9 cellular contexts compared by ENCODE assay signal in genomic region chr3:128011140-128011539, GRCh38. TPM values are rescaled to one million over a fixed set of nuclear protein-coding genes. Genes with fewer than 3 reads are reported as not detected.
DNase-seq lines count a peak whose midpoint lies in the region; TF ChIP-seq lines count a peak whose summit lies in the region.
"Had no signal": no experiment of that assay in that cellular context is flagged by ENCODE, and none has a peak within 500 bp of the region (broad histone marks: within the 10 kb centered on the region; RNA-seq: fewer than 3 reads in every experiment).

No MANE protein-coding gene starts in this region.

- 28% methylated on average over 12 of the region's 12 CpGs for WGBS in liver

- TF ChIP-seq CTCF in liver (IDR thresholded peaks at IDR 0.05; ENCODE audit: low read depth, low read length, missing input control), result peak; percentile 36
- no peak for TF ChIP-seq CTCF in tibial artery (IDR thresholded peaks at IDR 0.05)

- H3K4me1 Mint-ChIP-seq in activated naive CD8-positive, alpha-beta T cell treated with anti-CD3 and anti-CD28 coated beads for 36 hours, result peaks cover 2% of the 10 kb centered on the region

- H3K4me3 ChIP-seq in liver (ENCODE audit: low read depth in 1 of 3, low read length in 3 of 3), result peak overlapping the region in 1 of 3 donors; percentile 42
- no peak overlapping the region for H3K4me3 ChIP-seq in tibial artery

- H3K27ac ChIP-seq in liver (ENCODE audit: low read depth in 1 of 2, low read length in 2 of 2) (peak overlapping the region; percentile 38 to 70), tibial artery (no peak overlapping the region)

- H3K9me3 ChIP-seq in liver (ENCODE audit: control insufficient read depth in 4 of 4, low read length in 3 of 4) (no peaks in the 10 kb centered on the region), tibial artery (no peaks in the 10 kb centered on the region)

- H3K27me3 ChIP-seq in liver (ENCODE audit: control insufficient read depth in 4 of 4, insufficient read depth in 4 of 4, low read length in 3 of 4) (no peaks in the 10 kb centered on the region), tibial artery (peaks cover 0 to 13% of the 10 kb centered on the region in 2 donors)

- peaks cover 5 to 34% (median 27%) of the 10 kb centered on the region in 4 donors for H3K4me1 ChIP-seq in liver (ENCODE audit: control insufficient read depth in 4 of 4, insufficient read depth in 4 of 4, low read length in 3 of 4)
- H3K4me1 ChIP-seq in tibial artery, result peaks cover 0 to 12% (median 4%) of the 10 kb centered on the region in 4 donors

- H3K36me3 ChIP-seq in liver (ENCODE audit: control insufficient read depth in 4 of 4, insufficient read depth in 3 of 4, low read depth in 1 of 4, low read length in 3 of 4), result no peaks in the 10 kb centered on the region
- H3K36me3 ChIP-seq in tibial artery, result no peaks in the 10 kb centered on the region

- peak; percentile 57 to 72 for TF ChIP-seq RAD21 in liver (IDR thresholded peaks at IDR 0.05)

- intact Hi-C loops in tibial artery (cut with DNase I; ENCODE audit: low total_unique reads), result no loop called here

- DNase-seq in SIG-M5 treated with dmso at 0.1 percent for 504 hours (lab: John Stamatoyannopoulos, UW; ENCODE audit: unreplicated experiment) (peak; percentile 35), SIG-M5 (lab: John Stamatoyannopoulos, UW) (no peak), NCI-H146 treated with DMSO at 0.1 percent for 48 hours (lab: John Stamatoyannopoulos, UW; ENCODE audit: unreplicated experiment) (peak; percentile 83), tibial artery (no peak), NCI-H446 (lab: John Stamatoyannopoulos, UW) (no peak)
- DNase-seq in activated naive CD8-positive, alpha-beta T cell treated with anti-CD3 and anti-CD28 coated beads for 36 hours, result peak; percentile 3
- DNase-seq in effector CD4-positive, alpha-beta T cell, result no peak

- H3K9me3 Mint-ChIP-seq in activated naive CD8-positive, alpha-beta T cell treated with anti-CD3 and anti-CD28 coated beads for 36 hours, result no peaks in the 10 kb centered on the region
- H3K9me3 Mint-ChIP-seq: CD4-positive, alpha-beta memory T cell had no signal

- H3K36me3 Mint-ChIP-seq in activated naive CD8-positive, alpha-beta T cell treated with anti-CD3 and anti-CD28 coated beads for 36 hours, result no peaks in the 10 kb centered on the region
- H3K36me3 Mint-ChIP-seq: CD4-positive, alpha-beta memory T cell had no signal

- H3K4me3 Mint-ChIP-seq in activated naive CD8-positive, alpha-beta T cell treated with anti-CD3 and anti-CD28 coated beads for 36 hours, result no peak overlapping the region
- H3K4me3 Mint-ChIP-seq: CD4-positive, alpha-beta memory T cell had no signal

- peak overlapping the region in 1 of 2 donors; percentile 28 for H3K9ac ChIP-seq in liver (ENCODE audit: low read depth in 1 of 2, low read length in 2 of 2)

- no peak overlapping the region for H3K27ac Mint-ChIP-seq in activated naive CD8-positive, alpha-beta T cell treated with anti-CD3 and anti-CD28 coated beads for 36 hours

- H3K27me3 Mint-ChIP-seq in activated naive CD8-positive, alpha-beta T cell treated with anti-CD3 and anti-CD28 coated beads for 36 hours, result peaks cover 17% of the 10 kb centered on the region

TF ChIP-seq in liver, 16 proteins besides CTCF, POLR2A, EP300 and RAD21:
- TF ChIP-seq HNF4A (conservative IDR thresholded peaks at IDR 0.05) (peak in 1 of 2 donors; percentile 12), YY1 (IDR thresholded peaks at IDR 0.05) (no peak), HNF4G (IDR thresholded peaks at IDR 0.05) (peak; percentile 15), SP1 (IDR thresholded peaks at IDR 0.05) (no peak)

RNA-seq across cellular contexts. Expression of gene SEC61A1, which starts 41.1 kb away (rescaled TPM):
- 100 to 1,000 TPM; 149 to 155 TPM for total RNA-seq in activated naive CD8-positive, alpha-beta T cell treated with anti-CD3 and anti-CD28 coated beads for 36 hours
- 100 to 1,000 TPM in 1 of 2 donors, 10 to 100 TPM in 1; 80.4 to 295 TPM for total RNA-seq in liver
- 100 to 1,000 TPM in 1 of 2 donors, 10 to 100 TPM in 1; 90.8 to 203 TPM for polyA plus RNA-seq in liver

Comparison
In these comparisons a context has a peak if more than half of its experiments do, and no peak if none do; other contexts are left out.
1. DNase-seq: peak in SIG-M5 treated with dmso at 0.1 percent for 504 hours (single experiment), NCI-H146 treated with DMSO at 0.1 percent for 48 hours (single experiment) and activated naive CD8-positive, alpha-beta T cell treated with anti-CD3 and anti-CD28 coated beads for 36 hours (single experiment); none in SIG-M5 (single experiment), tibial artery (0 of 2), effector CD4-positive, alpha-beta T cell (single experiment) and NCI-H446 (0 of 2).
2. H3K27ac ChIP-seq: peak in liver (2 of 2); none in tibial artery (0 of 2).